ENCODE assay signal across 24 cellular contexts in genomic region chr2:73976803-73977202, GRCh38. TPM values are rescaled to one million over a fixed set of nuclear protein-coding genes. Genes with fewer than 3 reads are reported as not detected.
DNase-seq lines count a peak whose midpoint lies in the region; ATAC-seq and TF ChIP-seq lines count a peak whose summit lies in the region.
"Had no signal": no experiment of that assay in that cellular context is flagged by ENCODE, and none has a peak within 500 bp of the region (broad histone marks: within the 10 kb centered on the region; RNA-seq: fewer than 3 reads in every experiment).

No MANE protein-coding gene starts in this region.

- H3K4me1 ChIP-seq in naive thymus-derived CD4-positive, alpha-beta T cell (ENCODE audit: control insufficient read depth in 2 of 2, insufficient read depth in 2 of 2, low read length in 2 of 2), result peaks cover 37 to 61% of the 10 kb centered on the region in 2 donors

- H3K4me3 Mint-ChIP-seq in activated naive CD8-positive, alpha-beta T cell treated with anti-CD3 and anti-CD28 coated beads, Interleukin-2, amount 10 ng/mL, durations not matched to agents 7 days and 5 days, result peak overlapping the region; percentile 2
- H3K4me3 Mint-ChIP-seq in activated naive CD8-positive, alpha-beta T cell treated with anti-CD3 and anti-CD28 coated beads, Interleukin-2, amount 50 U/mL, for 24 hours, result no peak overlapping the region
- peak overlapping the region in 4 of 10 donors; percentile 0 to 52 (median 20) for H3K4me3 Mint-ChIP-seq in naive thymus-derived CD4-positive, alpha-beta T cell
- peak overlapping the region; percentile 29 for H3K4me3 Mint-ChIP-seq in type B pancreatic cell
- H3K4me3 Mint-ChIP-seq in HFFc6, result no peak overlapping the region
- H3K4me3 Mint-ChIP-seq: CD14-positive monocyte had no signal

- ATAC-seq in activated naive CD8-positive, alpha-beta T cell treated with anti-CD3 and anti-CD28 coated beads, Interleukin-2, amount 10 ng/mL, durations not matched to agents 7 days and 5 days (ENCODE audit: low read depth), result no peak
- ATAC-seq in activated naive CD8-positive, alpha-beta T cell treated with anti-CD3 and anti-CD28 coated beads, Interleukin-2, amount 50 U/mL, for 24 hours, result no peak
- no peak for ATAC-seq in naive thymus-derived CD4-positive, alpha-beta T cell
- ATAC-seq: A549, K562, Right ventricle myocardium inferior, SK-N-SH treated with all-trans-retinoic acid at 6 μM for 48 hours had no signal

- H3K27ac ChIP-seq in KOPT-K1 (ENCODE audit: low read depth, low read length, poor library complexity, severe bottlenecking), result peak overlapping the region; percentile 67
- no peak overlapping the region for H3K27ac ChIP-seq in naive thymus-derived CD4-positive, alpha-beta T cell (ENCODE audit: low read depth, low read length)
- H3K27ac ChIP-seq: A549, PC-9, SJCRH30 had no signal

- peaks cover 62% of the 10 kb centered on the region for H3K4me1 Mint-ChIP-seq in activated naive CD8-positive, alpha-beta T cell treated with anti-CD3 and anti-CD28 coated beads, Interleukin-2, amount 10 ng/mL, durations not matched to agents 7 days and 5 days
- peaks cover 68% of the 10 kb centered on the region for H3K4me1 Mint-ChIP-seq in activated naive CD8-positive, alpha-beta T cell treated with anti-CD3 and anti-CD28 coated beads, Interleukin-2, amount 50 U/mL, for 24 hours
- H3K4me1 Mint-ChIP-seq in naive thymus-derived CD4-positive, alpha-beta T cell, result peaks cover 54 to 94% (median 84%) of the 10 kb centered on the region in 7 donors
- H3K4me1 Mint-ChIP-seq in type B pancreatic cell (ENCODE audit: unreplicated experiment), result peaks cover 26% of the 10 kb centered on the region
- H3K4me1 Mint-ChIP-seq in HFFc6 (ENCODE audit: low read depth), result peaks cover 34% of the 10 kb centered on the region

- H3K27me3 Mint-ChIP-seq in activated naive CD8-positive, alpha-beta T cell treated with anti-CD3 and anti-CD28 coated beads, Interleukin-2, amount 10 ng/mL, durations not matched to agents 7 days and 5 days, result no peaks in the 10 kb centered on the region
- no peaks in the 10 kb centered on the region for H3K27me3 Mint-ChIP-seq in activated naive CD8-positive, alpha-beta T cell treated with anti-CD3 and anti-CD28 coated beads, Interleukin-2, amount 50 U/mL, for 24 hours
- H3K27me3 Mint-ChIP-seq in naive thymus-derived CD4-positive, alpha-beta T cell, result peaks cover 0 to 11% (median 0%) of the 10 kb centered on the region in 5 donors
- peaks cover 44% of the 10 kb centered on the region for H3K27me3 Mint-ChIP-seq in type B pancreatic cell
- H3K27me3 Mint-ChIP-seq in HFFc6 (ENCODE audit: insufficient read depth), result peaks cover 1% of the 10 kb centered on the region; the same call in 1 of the 2 replicates

- no peak overlapping the region for H3K4me3 ChIP-seq in naive thymus-derived CD4-positive, alpha-beta T cell (ENCODE audit: low read length)
- H3K4me3 ChIP-seq: A549, K562, MG63, PC-9, SJCRH30 had no signal

- intact Hi-C loops in naive thymus-derived CD4-positive, alpha-beta T cell (cut with micrococcal nuclease), result loop anchor here in 1 of 2 donors (10.0 kb wide), 1 partner anchor 558 kb away; no protein-coding TSS in a partner anchor

- DNase-seq in activated naive CD8-positive, alpha-beta T cell treated with anti-CD3 and anti-CD28 coated beads, Interleukin-2, amount 10 ng/mL, durations not matched to agents 7 days and 5 days, result no peak
- DNase-seq in activated naive CD8-positive, alpha-beta T cell treated with anti-CD3 and anti-CD28 coated beads, Interleukin-2, amount 50 U/mL, for 24 hours, result no peak
- DNase-seq in naive thymus-derived CD4-positive, alpha-beta T cell, result no peak
- DNase-seq in type B pancreatic cell (ENCODE audit: extremely low spot score, unreplicated experiment) (no peak), HFFc6 (no peak), hepatic stellate cell (ENCODE audit: low spot score) (no peak)
- DNase-seq: AML-193, DMS153, DND-41, H7, MG63, NCI-H1105 treated with DMSO at 0.1 percent for 48 hours, NCI-H146, NCI-H1930, NCI-H2107, NCI-H526, PC-9, SJCRH30 had no signal

- H3K27me3 ChIP-seq in naive thymus-derived CD4-positive, alpha-beta T cell (ENCODE audit: control insufficient read depth in 2 of 2, insufficient read depth in 2 of 2, low read length in 2 of 2), result no peaks in the 10 kb centered on the region
- H3K27me3 ChIP-seq: MG63, SJCRH30 had no signal

- POLR2A ChIA-PET in activated naive CD8-positive, alpha-beta T cell treated with anti-CD3 and anti-CD28 coated beads, Interleukin-2, amount 10 ng/mL, durations not matched to agents 7 days and 5 days (lab: Charles Lee), result no interaction called here
- POLR2A ChIA-PET in naive thymus-derived CD4-positive, alpha-beta T cell (lab: Charles Lee), result interaction anchor here (0.7 to 1.5 kb wide), 2 partner anchors 11 to 56 kb away, joined by 3 to 4 read pairs; no protein-coding TSS in a partner anchor

- peak overlapping the region; percentile 80 for H3K27ac Mint-ChIP-seq in activated naive CD8-positive, alpha-beta T cell treated with anti-CD3 and anti-CD28 coated beads, Interleukin-2, amount 10 ng/mL, durations not matched to agents 7 days and 5 days
- no peak overlapping the region for H3K27ac Mint-ChIP-seq in activated naive CD8-positive, alpha-beta T cell treated with anti-CD3 and anti-CD28 coated beads, Interleukin-2, amount 50 U/mL, for 24 hours
- H3K27ac Mint-ChIP-seq in naive thymus-derived CD4-positive, alpha-beta T cell, result peak overlapping the region in 6 of 9 donors; percentile 8 to 86 (median 68)
- H3K27ac Mint-ChIP-seq in type B pancreatic cell (no peak overlapping the region), HFFc6 (no peak overlapping the region)

- peaks cover 7% of the 10 kb centered on the region for H3K36me3 Mint-ChIP-seq in activated naive CD8-positive, alpha-beta T cell treated with anti-CD3 and anti-CD28 coated beads, Interleukin-2, amount 10 ng/mL, durations not matched to agents 7 days and 5 days
- H3K36me3 Mint-ChIP-seq in activated naive CD8-positive, alpha-beta T cell treated with anti-CD3 and anti-CD28 coated beads, Interleukin-2, amount 50 U/mL, for 24 hours (ENCODE audit: low read depth), result no peaks in the 10 kb centered on the region
- H3K36me3 Mint-ChIP-seq in naive thymus-derived CD4-positive, alpha-beta T cell, result peaks cover 0 to 3% (median 0%) of the 10 kb centered on the region in 5 donors
- H3K36me3 Mint-ChIP-seq in type B pancreatic cell (no peaks in the 10 kb centered on the region), HFFc6 (ENCODE audit: low read depth) (no peaks in the 10 kb centered on the region)

- H3K9me3 Mint-ChIP-seq in activated naive CD8-positive, alpha-beta T cell treated with anti-CD3 and anti-CD28 coated beads, Interleukin-2, amount 10 ng/mL, durations not matched to agents 7 days and 5 days, result no peaks in the 10 kb centered on the region
- H3K9me3 Mint-ChIP-seq in activated naive CD8-positive, alpha-beta T cell treated with anti-CD3 and anti-CD28 coated beads, Interleukin-2, amount 50 U/mL, for 24 hours, result no peaks in the 10 kb centered on the region
- no peaks in the 10 kb centered on the region for H3K9me3 Mint-ChIP-seq in naive thymus-derived CD4-positive, alpha-beta T cell
- no peaks in the 10 kb centered on the region for H3K9me3 Mint-ChIP-seq in type B pancreatic cell
- no peaks in the 10 kb centered on the region for H3K9me3 Mint-ChIP-seq in HFFc6

- TF ChIP-seq CTCF in type B pancreatic cell (conservative IDR thresholded peaks at IDR 0.05) (no peak), HFFc6 (IDR thresholded peaks at IDR 0.05) (no peak)

- no peaks in the 10 kb centered on the region for H3K9me3 ChIP-seq in KOPT-K1 (ENCODE audit: insufficient read depth, low read length, poor library complexity, severe bottlenecking)
- H3K9me3 ChIP-seq in naive thymus-derived CD4-positive, alpha-beta T cell (ENCODE audit: control insufficient read depth in 2 of 3, low read length in 3 of 3), result no peaks in the 10 kb centered on the region
- H3K9me3 ChIP-seq: A549, MG63, SJCRH30 had no signal

- H3K36me3 ChIP-seq in KOPT-K1 (ENCODE audit: insufficient read depth, low read length), result no peaks in the 10 kb centered on the region
- H3K36me3 ChIP-seq in naive thymus-derived CD4-positive, alpha-beta T cell (ENCODE audit: control insufficient read depth in 2 of 3, insufficient read depth in 3 of 3, low read length in 3 of 3), result no peaks in the 10 kb centered on the region
- H3K36me3 ChIP-seq: MG63, SJCRH30 had no signal

- CTCF ChIA-PET in naive thymus-derived CD4-positive, alpha-beta T cell (lab: Charles Lee), result no interaction called here

RNA-seq across cellular contexts. Expression of gene TET3, which starts 7.9 kb away (rescaled TPM):
- total RNA-seq in activated naive CD8-positive, alpha-beta T cell treated with anti-CD3 and anti-CD28 coated beads, Interleukin-2, amount 10 ng/mL, durations not matched to agents 7 days and 5 days, result 10 to 100 TPM; 19.9 to 21.0 TPM
- total RNA-seq in naive thymus-derived CD4-positive, alpha-beta T cell, result 10 to 100 TPM; 19.1 to 38.6 (median 28.6) TPM
- 1 to 10 TPM in 1 of 2 donors, under 1 TPM in 1; 0.77 to 1.1 TPM for polyA plus RNA-seq in naive thymus-derived CD4-positive, alpha-beta T cell
- 34.6 and 71.5 TPM in 2 replicates for total RNA-seq in type B pancreatic cell (ENCODE audit: low replicate concordance)
- 1 to 10 TPM; 3.2 to 3.7 (median 3.4) TPM for total RNA-seq in HFFc6 (2021; fragmentation: NEBNext Ultra II Directional; extraction: Animal tissue kit (Norgen Biotek cat#: 25700))

RNA-seq across cellular contexts. Expression of gene DGUOK, which starts 50.1 kb away (rescaled TPM):
- 10 to 100 TPM; 71.6 to 77.7 TPM for total RNA-seq in activated naive CD8-positive, alpha-beta T cell treated with anti-CD3 and anti-CD28 coated beads, Interleukin-2, amount 10 ng/mL, durations not matched to agents 7 days and 5 days
- 10 to 100 TPM; 43.1 to 73.9 (median 65.8) TPM for total RNA-seq in naive thymus-derived CD4-positive, alpha-beta T cell
- 100 to 1,000 TPM; 207 to 220 TPM for polyA plus RNA-seq in naive thymus-derived CD4-positive, alpha-beta T cell
- 59.3 and 73.4 TPM in 2 replicates for total RNA-seq in type B pancreatic cell (ENCODE audit: low replicate concordance)
- 10 to 100 TPM; 63.2 to 73.3 (median 69.3) TPM for total RNA-seq in HFFc6 (2021; fragmentation: NEBNext Ultra II Directional; extraction: Animal tissue kit (Norgen Biotek cat#: 25700))

Comparison
In these comparisons a context has a peak if more than half of its experiments do, and no peak if none do; other contexts are left out.
1. H3K27ac Mint-ChIP-seq: peak in activated naive CD8-positive, alpha-beta T cell treated with anti-CD3 and anti-CD28 coated beads, Interleukin-2, amount 10 ng/mL, durations not matched to agents 7 days and 5 days (single experiment) and naive thymus-derived CD4-positive, alpha-beta T cell (6 of 9); none in activated naive CD8-positive, alpha-beta T cell treated with anti-CD3 and anti-CD28 coated beads, Interleukin-2, amount 50 U/mL, for 24 hours (single experiment), type B pancreatic cell (single experiment) and HFFc6 (single experiment).
2. H3K4me3 Mint-ChIP-seq: peak in activated naive CD8-positive, alpha-beta T cell treated with anti-CD3 and anti-CD28 coated beads, Interleukin-2, amount 10 ng/mL, durations not matched to agents 7 days and 5 days (single experiment) and type B pancreatic cell (single experiment); none in activated naive CD8-positive, alpha-beta T cell treated with anti-CD3 and anti-CD28 coated beads, Interleukin-2, amount 50 U/mL, for 24 hours (single experiment) and HFFc6 (single experiment).